12 cellular contexts compared by ENCODE assay signal in genomic region chr1:155971910-155972809, GRCh38. TPM values are rescaled to one million over a fixed set of nuclear protein-coding genes. Genes with fewer than 3 reads are reported as not detected.
DNase-seq lines count a peak whose midpoint lies in the region; ATAC-seq, FAIRE-seq and TF ChIP-seq lines count a peak whose summit lies in the region.
"Had no signal": no experiment of that assay in that cellular context is flagged by ENCODE, and none has a peak within 500 bp of the region (broad histone marks: within the 10 kb centered on the region; RNA-seq: fewer than 3 reads in every experiment).

No MANE protein-coding gene starts in this region.

- peak overlapping the region; percentile 63 to 95 (median 82) for H3K4me3 Mint-ChIP-seq in naive thymus-derived CD4-positive, alpha-beta T cell

- peak overlapping the region; percentile 69 to 97 (median 95) for H3K27ac Mint-ChIP-seq in naive thymus-derived CD4-positive, alpha-beta T cell

- H3K9ac ChIP-seq in K562 (ENCODE audit: insufficient read depth in 1 of 2, low read depth in 2 of 2, low read length in 2 of 2) = peak overlapping the region; percentile 5 to 84; a peak in 3 of 4 replicates

- H3K4me3 ChIP-seq in left ventricle myocardium inferior = peak overlapping the region; percentile 4
- H3K4me3 ChIP-seq in K562 = no peak overlapping the region
- peak overlapping the region; percentile 26 for H3K4me3 ChIP-seq in naive thymus-derived CD4-positive, alpha-beta T cell (ENCODE audit: low read length)
- no peak overlapping the region for H3K4me3 ChIP-seq in uterus

- no TSS peak for BruUV-seq in K562 (replicated peaks; lab: Mats Ljungman, UMichigan)

- H3K4me1 ChIP-seq in left ventricle myocardium inferior (peaks cover 99% of the 10 kb centered on the region), K562 (replicated peaks in 1 of 2; ENCODE audit: control insufficient read depth in 2 of 2, insufficient read depth in 2 of 2, low read length in 2 of 2) (peaks cover 58 to 62% of the 10 kb centered on the region in 2 experiments), uterus (peaks cover 10 to 50% of the 10 kb centered on the region in 2 donors)
- H3K4me1 ChIP-seq in naive thymus-derived CD4-positive, alpha-beta T cell (ENCODE audit: control insufficient read depth in 2 of 2, insufficient read depth in 2 of 2, low read length in 2 of 2) = peaks cover 77 to 81% of the 10 kb centered on the region in 2 donors

- intact Hi-C loops in left ventricle myocardium inferior (cut with micrococcal nuclease) (no loop called here), Right ventricle myocardium inferior (cut with DNase I) (no loop called here), K562 (cut with micrococcal nuclease) (no loop called here), uterus (cut with DNase I; ENCODE audit: low total_unique reads) (no loop called here), sciatic nerve (cut with DNase I) (no loop called here)
- intact Hi-C loops in naive thymus-derived CD4-positive, alpha-beta T cell (cut with micrococcal nuclease) = loop anchor here in 1 of 2 donors (2.0 kb wide), 1 partner anchor 15 kb away; no protein-coding TSS in a partner anchor

- WGBS in K562 (ENCODE audit: insufficient coverage, low coverage, missing lambda C conversion rate) = 86% methylated on average over 9 of the region's 9 CpGs

- FAIRE-seq in K562 (lab: Jason Lieb, UNC) = no peak

- no peaks in the 10 kb centered on the region for H3K9me3 ChIP-seq in left ventricle myocardium inferior (replicated peaks)
- H3K9me3 ChIP-seq in K562 (replicated peaks; ENCODE audit: control insufficient read depth, insufficient read depth, low read depth, low read length) = no peaks in the 10 kb centered on the region
- no peaks in the 10 kb centered on the region for H3K9me3 ChIP-seq in naive thymus-derived CD4-positive, alpha-beta T cell (ENCODE audit: control insufficient read depth in 2 of 3, low read length in 3 of 3)
- H3K9me3 ChIP-seq in uterus = no peaks in the 10 kb centered on the region

- no peak for TF ChIP-seq CTCF in left ventricle myocardium inferior (IDR thresholded peaks at IDR 0.05; ENCODE audit: borderline replicate concordance)
- no peak for TF ChIP-seq CTCF in K562 (IDR thresholded peaks at IDR 0.05 in 2 of 3, conservative IDR thresholded peaks at IDR 0.05 in 1 of 3; ENCODE audit: insufficient read depth in 2 of 3, low read depth in 1 of 3, low read length in 3 of 3)
- no peak for TF ChIP-seq CTCF in uterus (IDR thresholded peaks at IDR 0.05)

- H3K36me3 Mint-ChIP-seq in naive thymus-derived CD4-positive, alpha-beta T cell = peaks cover 0 to 41% (median 25%) of the 10 kb centered on the region in 5 donors

- H3K4me2 ChIP-seq in K562 (ENCODE audit: insufficient read depth, low read length) = peak overlapping the region; percentile 20; the same call in 1 of the 2 replicates

- H3K27me3 ChIP-seq in left ventricle myocardium inferior (ENCODE audit: low read depth) (no peaks in the 10 kb centered on the region), K562 (ENCODE audit: control insufficient read depth in 2 of 2, insufficient read depth in 2 of 2, low read length in 2 of 2) (no peaks in the 10 kb centered on the region), uterus (no peaks in the 10 kb centered on the region)
- no peaks in the 10 kb centered on the region for H3K27me3 ChIP-seq in naive thymus-derived CD4-positive, alpha-beta T cell (ENCODE audit: control insufficient read depth in 2 of 2, insufficient read depth in 2 of 2, low read length in 2 of 2)

- no peak for TF ChIP-seq POLR2A in K562 (conservative IDR thresholded peaks at IDR 0.05)
- no peak for TF ChIP-seq POLR2A in uterus (IDR thresholded peaks at IDR 0.05)

- H3K27ac ChIP-seq in left ventricle myocardium inferior (replicated peaks) (peak overlapping the region; percentile 99), K562 (ENCODE audit: extremely low read depth, low read depth, low read length) (peak overlapping the region; percentile 52; the same call in 1 of the 3 replicates), uterus (peak overlapping the region; percentile 44 to 99)
- H3K27ac ChIP-seq in naive thymus-derived CD4-positive, alpha-beta T cell (ENCODE audit: low read depth, low read length) = peak overlapping the region; percentile 90

- peaks cover 14% of the 10 kb centered on the region; the same call in 1 of the 2 replicates for H4K20me1 ChIP-seq in K562 (replicated peaks; ENCODE audit: control insufficient read depth, insufficient read depth, low read length)

- CTCF ChIA-PET in K562 (lab: Yijun Ruan, JAX; ENCODE audit: low intra/inter-chr PET ratio) = no interaction called here
- CTCF ChIA-PET in naive thymus-derived CD4-positive, alpha-beta T cell (lab: Charles Lee) = no interaction called here

- peaks cover 97% of the 10 kb centered on the region for H3K79me2 ChIP-seq in K562 (ENCODE audit: control insufficient read depth, insufficient read depth, low read length)

- no peak for TF ChIP-seq RAD21 in K562 (CRISPR knock-in tag; conservative IDR thresholded peaks at IDR 0.05 in 1 of 2, IDR thresholded peaks at IDR 0.05 in 1 of 2)

- H3K36me3 ChIP-seq in left ventricle myocardium inferior (peaks cover 16% of the 10 kb centered on the region), K562 (ENCODE audit: control insufficient read depth, insufficient read depth, low read length) (peaks cover 64% of the 10 kb centered on the region; the same call in 2 of the 3 replicates), uterus (no peaks in the 10 kb centered on the region)
- H3K36me3 ChIP-seq in naive thymus-derived CD4-positive, alpha-beta T cell (ENCODE audit: control insufficient read depth in 2 of 3, insufficient read depth in 3 of 3, low read length in 3 of 3) = peaks cover 0 to 42% (median 0%) of the 10 kb centered on the region in 3 experiments

- peaks cover 84 to 98% (median 87%) of the 10 kb centered on the region in 7 donors for H3K4me1 Mint-ChIP-seq in naive thymus-derived CD4-positive, alpha-beta T cell

- no peak overlapping the region for H2AFZ ChIP-seq in K562 (ENCODE audit: low read depth, low read length)

- no peak for DNase-seq in left ventricle myocardium inferior
- no peak for DNase-seq in Right ventricle myocardium inferior (ENCODE audit: missing footprints)
- DNase-seq in K562 (ENCODE audit: extremely low read depth in 1 of 4, low spot score in 3 of 4) = no peak
- DNase-seq in naive thymus-derived CD4-positive, alpha-beta T cell = no peak
- no peak for DNase-seq in uterus
- DNase-seq in sciatic nerve (ENCODE audit: low spot score) = no peak
- DNase-seq: activated effector memory CD4-positive, alpha-beta T cell treated with Interleukin-2 at 50 U/mL for 16 hours; SHP77 treated with DMSO at 0.1 percent for 48 hours had no signal

- TF ChIP-seq EP300 in K562 (IDR thresholded peaks at IDR 0.05; ENCODE audit: low read length) = no peak

- peaks cover 5% of the 10 kb centered on the region for H3K9me1 ChIP-seq in K562 (ENCODE audit: control insufficient read depth, insufficient read depth, low read length)

- in situ Hi-C loops in K562 (cut with MboI) = no loop called here

- peaks cover 0 to 3% (median 0%) of the 10 kb centered on the region in 11 donors for H3K9me3 Mint-ChIP-seq in naive thymus-derived CD4-positive, alpha-beta T cell

- H3K27me3 Mint-ChIP-seq in naive thymus-derived CD4-positive, alpha-beta T cell = no peaks in the 10 kb centered on the region

- no peak for ATAC-seq in Right ventricle myocardium inferior
- no peak for ATAC-seq in K562
- no peak for ATAC-seq in naive thymus-derived CD4-positive, alpha-beta T cell
- no peak for ATAC-seq in HG02840 (IDR thresholded peaks at IDR 0.05; ENCODE audit: low FRiP score, unreplicated experiment)
- ATAC-seq in GM19395 (IDR thresholded peaks at IDR 0.05; ENCODE audit: unreplicated experiment) = no peak
- ATAC-seq in sciatic nerve = no peak

- POLR2A ChIA-PET in K562 (lab: Yijun Ruan, JAX) = interaction anchor here (1.0 to 3.3 kb wide), 6 partner anchors 8 to 33 kb away, joined by 3 to 12 read pairs (median 5); no protein-coding TSS in a partner anchor
- POLR2A ChIA-PET in naive thymus-derived CD4-positive, alpha-beta T cell (lab: Charles Lee) = interaction anchor here (1.2 to 9.5 kb wide), 4 partner anchors 8 to 37 kb away, joined by 4 to 144 read pairs (median 4); partner anchors contain the start of genes ARHGEF2 and KHDC4

RNA-seq across cellular contexts. Expression of gene ARHGEF2, which starts 6.2 kb away (rescaled TPM):
- total RNA-seq in left ventricle myocardium inferior (69.3 TPM), Right ventricle myocardium inferior (61.8 TPM), K562 (2014; rRNA removed) (113 and 119 TPM in 2 replicates), K562 (2014; rRNA removed; fragmentation: Illumina TruSeq; extraction: Trizol) (59.1 and 66.7 TPM in 2 replicates), K562 (2015; rRNA removed; fragmentation: Illumina TruSeq; extraction: Trizol) (62.2 and 63.9 TPM in 2 replicates), K562 (2021) (147 and 162 TPM in 2 replicates), uterus (100 to 1,000 TPM in 1 of 4 donors, 10 to 100 TPM in 3; 59.4 to 178 (median 72.8) TPM), sciatic nerve (196 TPM)
- 175 and 365 TPM in 2 replicates for total RNA-seq in K562 (2011; cell fraction: chromatin; rRNA removed; ENCODE audit: low replicate concordance)
- 135 and 163 TPM in 2 replicates for total RNA-seq in K562 (2011; cell fraction: nucleolus; rRNA removed)
- total RNA-seq in K562 (2011; cell fraction: nucleoplasm; rRNA removed) = 142 and 179 TPM in 2 replicates
- polyA plus RNA-seq in K562 (2011; rRNA removed) (52.8 and 100 TPM in 2 replicates), K562 (2014; fragmentation: Illumina TruSeq; extraction: Trizol) (121 and 136 TPM in 2 replicates), K562 (2014; fragmentation: Nextera tagmentation; extraction: Ambion mirVana) (1 to 10 TPM; 7.1 to 8.9 TPM), K562 (2014; rRNA removed) (79.1 and 95.7 TPM in 2 replicates)
- polyA plus RNA-seq in K562 (2011; cell fraction: cytosol; rRNA removed) = 40.6 and 45.1 TPM in 2 replicates
- polyA plus RNA-seq in K562 (2011; cell fraction: nucleus; rRNA removed) = 202 and 207 TPM in 2 replicates
- 106 and 239 TPM in 2 replicates for polyA plus RNA-seq in K562 (2012)
- 70.3 and 101 TPM in 2 replicates for polyA minus RNA-seq in K562 (2011; rRNA and poly(A)+ RNA removed)
- polyA minus RNA-seq in K562 (2011; cell fraction: cytosol; rRNA and poly(A)+ RNA removed) = 51.2 and 55.2 TPM in 2 replicates
- polyA minus RNA-seq in K562 (2011; cell fraction: nucleus; rRNA and poly(A)+ RNA removed) = 72.3 and 98.7 TPM in 2 replicates
- 100 to 1,000 TPM; 108 to 236 (median 182) TPM for total RNA-seq in naive thymus-derived CD4-positive, alpha-beta T cell
- polyA plus RNA-seq in naive thymus-derived CD4-positive, alpha-beta T cell = 10 to 100 TPM; 17.0 to 28.5 TPM

RNA-seq across cellular contexts. Expression of gene RXFP4, which starts 30.7 kb away (rescaled TPM):
- total RNA-seq in left ventricle myocardium inferior (not detected), Right ventricle myocardium inferior (not detected), K562 (2014; rRNA removed) (0.64 TPM in 1 of 2 replicates, not detected in the other), K562 (2014; rRNA removed; fragmentation: Illumina TruSeq; extraction: Trizol) (not detected in 2 replicates), K562 (2015; rRNA removed; fragmentation: Illumina TruSeq; extraction: Trizol) (not detected in 2 replicates), K562 (2021) (not detected in 2 replicates), uterus (not detected), sciatic nerve (not detected)
- 0.42 TPM in 1 of 2 replicates, not detected in the other for total RNA-seq in K562 (2011; cell fraction: chromatin; rRNA removed; ENCODE audit: low replicate concordance)
- total RNA-seq in K562 (2011; cell fraction: nucleolus; rRNA removed) = not detected in 2 replicates
- 0.29 TPM in 1 of 2 replicates, not detected in the other for total RNA-seq in K562 (2011; cell fraction: nucleoplasm; rRNA removed)
- polyA plus RNA-seq in K562 (2011; rRNA removed) (not detected in 2 replicates), K562 (2014; fragmentation: Illumina TruSeq; extraction: Trizol) (not detected in 2 replicates), K562 (2014; fragmentation: Nextera tagmentation; extraction: Ambion mirVana) (not detected), K562 (2014; rRNA removed) (not detected in 2 replicates)
- polyA plus RNA-seq in K562 (2011; cell fraction: cytosol; rRNA removed) = not detected in 2 replicates
- not detected in 2 replicates for polyA plus RNA-seq in K562 (2011; cell fraction: nucleus; rRNA removed)
- polyA plus RNA-seq in K562 (2012) = not detected in 2 replicates
- polyA minus RNA-seq in K562 (2011; rRNA and poly(A)+ RNA removed) = not detected in 2 replicates
- polyA minus RNA-seq in K562 (2011; cell fraction: cytosol; rRNA and poly(A)+ RNA removed) = not detected in 2 replicates
- not detected in 2 replicates for polyA minus RNA-seq in K562 (2011; cell fraction: nucleus; rRNA and poly(A)+ RNA removed)
- total RNA-seq in naive thymus-derived CD4-positive, alpha-beta T cell = not detected
- polyA plus RNA-seq in naive thymus-derived CD4-positive, alpha-beta T cell = 1 to 10 TPM in 1 of 2 donors, under 1 TPM in 1; 0.60 to 1.3 TPM
- total RNA-seq: pulmonary artery endothelial cell, subcutaneous adipose tissue had no signal

RNA-seq across cellular contexts. Expression of gene KHDC4, which starts 37.9 kb away (rescaled TPM):
- total RNA-seq in left ventricle myocardium inferior (21.2 TPM), Right ventricle myocardium inferior (22.0 TPM), K562 (2014; rRNA removed) (65.6 and 72.9 TPM in 2 replicates), K562 (2014; rRNA removed; fragmentation: Illumina TruSeq; extraction: Trizol) (65.2 and 75.1 TPM in 2 replicates), K562 (2015; rRNA removed; fragmentation: Illumina TruSeq; extraction: Trizol) (75.3 and 77.3 TPM in 2 replicates), K562 (2021) (62.9 and 64.9 TPM in 2 replicates), uterus (100 to 1,000 TPM in 1 of 4 donors, 10 to 100 TPM in 3; 28.8 to 139 (median 64.2) TPM), sciatic nerve (65.4 TPM)
- total RNA-seq in K562 (2011; cell fraction: chromatin; rRNA removed; ENCODE audit: low replicate concordance) = 514 and 559 TPM in 2 replicates
- total RNA-seq in K562 (2011; cell fraction: nucleolus; rRNA removed) = 287 and 289 TPM in 2 replicates
- 287 and 343 TPM in 2 replicates for total RNA-seq in K562 (2011; cell fraction: nucleoplasm; rRNA removed)
- polyA plus RNA-seq in K562 (2011; rRNA removed) (185 and 202 TPM in 2 replicates), K562 (2014; fragmentation: Illumina TruSeq; extraction: Trizol) (61.5 and 78.8 TPM in 2 replicates), K562 (2014; fragmentation: Nextera tagmentation; extraction: Ambion mirVana) (10 to 100 TPM; 12.1 to 14.4 TPM), K562 (2014; rRNA removed) (127 and 132 TPM in 2 replicates)
- polyA plus RNA-seq in K562 (2011; cell fraction: cytosol; rRNA removed) = 110 and 164 TPM in 2 replicates
- polyA plus RNA-seq in K562 (2011; cell fraction: nucleus; rRNA removed) = 419 and 448 TPM in 2 replicates
- 38.0 and 62.2 TPM in 2 replicates for polyA plus RNA-seq in K562 (2012)
- polyA minus RNA-seq in K562 (2011; rRNA and poly(A)+ RNA removed) = 193 and 248 TPM in 2 replicates
- 69.5 and 86.4 TPM in 2 replicates for polyA minus RNA-seq in K562 (2011; cell fraction: cytosol; rRNA and poly(A)+ RNA removed)
- 101 and 173 TPM in 2 replicates for polyA minus RNA-seq in K562 (2011; cell fraction: nucleus; rRNA and poly(A)+ RNA removed)
- 100 to 1,000 TPM in 2 of 5 experiments, 10 to 100 TPM in 3; 64.6 to 117 (median 79.8) TPM for total RNA-seq in naive thymus-derived CD4-positive, alpha-beta T cell
- 1 to 10 TPM; 8.1 to 9.3 TPM for polyA plus RNA-seq in naive thymus-derived CD4-positive, alpha-beta T cell

RNA-seq across cellular contexts. Expression of gene SSR2, which starts 48.6 kb away (rescaled TPM):
- total RNA-seq in left ventricle myocardium inferior (77.6 TPM), Right ventricle myocardium inferior (79.9 TPM), K562 (2014; rRNA removed) (161 and 196 TPM in 2 replicates), K562 (2014; rRNA removed; fragmentation: Illumina TruSeq; extraction: Trizol) (211 and 214 TPM in 2 replicates), K562 (2015; rRNA removed; fragmentation: Illumina TruSeq; extraction: Trizol) (228 TPM in 2 replicates), K562 (2021) (167 and 183 TPM in 2 replicates), uterus (100 to 1,000 TPM in 3 of 4 donors, 10 to 100 TPM in 1; 97.6 to 474 (median 227) TPM), sciatic nerve (126 TPM)
- 135 and 263 TPM in 2 replicates for total RNA-seq in K562 (2011; cell fraction: chromatin; rRNA removed; ENCODE audit: low replicate concordance)
- 381 and 406 TPM in 2 replicates for total RNA-seq in K562 (2011; cell fraction: nucleolus; rRNA removed)
- 336 and 340 TPM in 2 replicates for total RNA-seq in K562 (2011; cell fraction: nucleoplasm; rRNA removed)
- polyA plus RNA-seq in K562 (2011; rRNA removed) (411 and 494 TPM in 2 replicates), K562 (2014; fragmentation: Illumina TruSeq; extraction: Trizol) (350 and 402 TPM in 2 replicates), K562 (2014; fragmentation: Nextera tagmentation; extraction: Ambion mirVana) (100 to 1,000 TPM; 370 to 392 TPM), K562 (2014; rRNA removed) (240 and 277 TPM in 2 replicates)
- 526 and 973 TPM in 2 replicates for polyA plus RNA-seq in K562 (2011; cell fraction: cytosol; rRNA removed)
- 138 and 218 TPM in 2 replicates for polyA plus RNA-seq in K562 (2011; cell fraction: nucleus; rRNA removed)
- polyA plus RNA-seq in K562 (2012) = 186 and 526 TPM in 2 replicates
- polyA minus RNA-seq in K562 (2011; rRNA and poly(A)+ RNA removed) = 232 and 241 TPM in 2 replicates
- polyA minus RNA-seq in K562 (2011; cell fraction: cytosol; rRNA and poly(A)+ RNA removed) = 105 and 113 TPM in 2 replicates
- polyA minus RNA-seq in K562 (2011; cell fraction: nucleus; rRNA and poly(A)+ RNA removed) = 23.0 and 51.5 TPM in 2 replicates
- total RNA-seq in naive thymus-derived CD4-positive, alpha-beta T cell = 100 to 1,000 TPM; 207 to 278 (median 256) TPM
- polyA plus RNA-seq in naive thymus-derived CD4-positive, alpha-beta T cell = 100 to 1,000 TPM; 366 to 393 TPM

Comparison
In these comparisons a context has a peak if more than half of its experiments do, and no peak if none do; other contexts are left out.
1. H3K4me3 ChIP-seq: peak in left ventricle myocardium inferior (single experiment) and naive thymus-derived CD4-positive, alpha-beta T cell (single experiment); none in K562 (single experiment) and uterus (0 of 2).
2. Peak in every context shown above with its lines, with median percentiles within 50 percentile points of each other: H3K27ac ChIP-seq.